4 cellular contexts compared by ENCODE assay signal in the genomic region with DNA sequence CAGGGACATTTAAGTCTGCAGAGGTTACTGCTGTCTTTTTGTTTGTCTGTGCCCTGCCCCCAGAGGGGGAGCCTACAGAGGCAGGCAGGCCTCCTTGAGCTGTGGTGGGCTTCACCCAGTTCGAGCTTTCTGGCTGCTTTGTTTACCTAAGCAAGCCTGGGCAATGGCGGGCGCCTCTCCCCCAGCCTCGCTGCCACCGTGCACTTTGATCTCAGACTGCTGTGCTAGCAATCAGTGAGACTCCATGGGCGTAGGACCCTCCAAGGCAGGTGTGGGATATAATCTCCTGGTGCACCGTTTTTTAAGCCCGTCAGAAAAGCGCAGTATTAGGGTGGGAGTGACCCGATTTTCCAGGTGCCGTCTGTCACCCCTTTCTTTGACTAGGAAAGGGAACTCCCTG. TPM values are rescaled to one million over a fixed set of nuclear protein-coding genes. Genes with fewer than 3 reads are reported as not detected.
"Had no signal": no experiment of that assay in that cellular context is flagged by ENCODE, and none has a peak within 500 bp of the region (broad histone marks: within the 10 kb centered on the region; RNA-seq: fewer than 3 reads in every experiment).

No MANE protein-coding gene starts in this region.

RNA-seq across cellular contexts. Expression of gene PKP1, which starts 43.7 kb away (rescaled TPM):
- total RNA-seq: HepG2, HT1080, K562 had no signal

RNA-seq across cellular contexts. Expression of gene IGFN1, which starts 49.0 kb away (rescaled TPM):
- total RNA-seq: IMR-90, K562 had no signal
